ENCODE assay signal across 8 cellular contexts in genomic region chr6:128600397-128600951, GRCh38.
A peak's percentile ranks its signal among the peaks of the same experiment; 100 is the strongest.
DNase-seq lines count a peak whose midpoint lies in the region; ATAC-seq, FAIRE-seq and TF ChIP-seq lines count a peak whose summit lies in the region.

No MANE protein-coding gene starts in this region.

- no peaks in the 10 kb centered on the region for H3K36me3 ChIP-seq in endodermal cell (ENCODE audit: control insufficient read depth, insufficient read depth, low read length)

- no peaks in the 10 kb centered on the region for H3K9me3 ChIP-seq in endodermal cell (ENCODE audit: control insufficient read depth, low read length)

- 70 to 77% methylated on average over 2 to 4 of the region's 4 CpGs for WGBS in endodermal cell (ENCODE audit: insufficient coverage in 1 of 2, insufficient read length in 1 of 2), 2 experiments

- TF ChIP-seq POLR2A in H54 (IDR thresholded peaks at IDR 0.05; ENCODE audit: low read depth, low read length) (no peak), NB4 (IDR thresholded peaks at IDR 0.05; ENCODE audit: extremely low read depth, insufficient read length) (no peak)

- no peak overlapping the region for H3K27ac Mint-ChIP-seq in endodermal cell
- no peak overlapping the region for H3K27ac Mint-ChIP-seq in effector memory CD8-positive, alpha-beta T cell

- no peak overlapping the region for H3K4me3 Mint-ChIP-seq in endodermal cell
- H3K4me3 Mint-ChIP-seq in effector memory CD8-positive, alpha-beta T cell = no peak overlapping the region

- peaks cover 32% of the 10 kb centered on the region for H3K4me1 Mint-ChIP-seq in endodermal cell
- no peaks in the 10 kb centered on the region for H3K4me1 Mint-ChIP-seq in effector memory CD8-positive, alpha-beta T cell (ENCODE audit: low read depth in 2 of 2)

- no peak overlapping the region for H3K4me3 ChIP-seq in GM12865 (ENCODE audit: low read depth, low read length)
- no peak overlapping the region for H3K4me3 ChIP-seq in NB4 (ENCODE audit: low read depth, low read length)
- H3K4me3 ChIP-seq in epithelial cell of esophagus (ENCODE audit: low read length) = no peak overlapping the region
- no peak overlapping the region for H3K4me3 ChIP-seq in endodermal cell (ENCODE audit: low read length)

- H3K27me3 ChIP-seq in endodermal cell (ENCODE audit: control insufficient read depth, insufficient read depth, low read length, poor library complexity, severe bottlenecking) = no peaks in the 10 kb centered on the region

- H3K27ac ChIP-seq in endodermal cell (ENCODE audit: low read depth, low read length) = no peak overlapping the region

- peaks cover 20% of the 10 kb centered on the region for H3K27me3 Mint-ChIP-seq in endodermal cell (ENCODE audit: insufficient read depth)
- no peaks in the 10 kb centered on the region for H3K27me3 Mint-ChIP-seq in effector memory CD8-positive, alpha-beta T cell

- no peaks in the 10 kb centered on the region for H3K36me3 Mint-ChIP-seq in endodermal cell (ENCODE audit: low read depth)
- H3K36me3 Mint-ChIP-seq in effector memory CD8-positive, alpha-beta T cell (ENCODE audit: insufficient read depth) = no peaks in the 10 kb centered on the region

- DNase-seq in GM12865 (ENCODE audit: low read depth) (peak; percentile 62), H54 (ENCODE audit: insufficient read length, low spot score) (peak; percentile 32), NB4 (ENCODE audit: low read depth) (peak; percentile 88), epithelial cell of esophagus (ENCODE audit: low read depth) (peak; percentile 78), endodermal cell (no peak), pons (ENCODE audit: low spot score) (no peak)
- no peak for DNase-seq in stimulated activated naive CD4-positive, alpha-beta T cell (lab: John Stamatoyannopoulos, UW)
- no peak for DNase-seq in effector memory CD8-positive, alpha-beta T cell

- ATAC-seq in effector memory CD8-positive, alpha-beta T cell (replicated peaks) = no peak

- TF ChIP-seq CTCF in GM12865 (IDR thresholded peaks at IDR 0.05; ENCODE audit: insufficient read depth, low read depth, low read length, missing control alignments) = no peak
- no peak for TF ChIP-seq CTCF in NB4 (IDR thresholded peaks at IDR 0.05; ENCODE audit: low read depth, low read length)
- no peak for TF ChIP-seq CTCF in epithelial cell of esophagus (IDR thresholded peaks at IDR 0.05; ENCODE audit: insufficient read depth, low read depth, low read length, missing control alignments)
- no peak for TF ChIP-seq CTCF in endodermal cell (conservative IDR thresholded peaks at IDR 0.05)

- H3K9ac ChIP-seq in endodermal cell (ENCODE audit: extremely low read depth, low read length, poor library complexity, severe bottlenecking) = no peak overlapping the region

- H3K4me1 ChIP-seq in endodermal cell (ENCODE audit: control insufficient read depth, insufficient read depth, low read length) = peaks cover 22% of the 10 kb centered on the region

- no peaks in the 10 kb centered on the region for H3K9me3 Mint-ChIP-seq in endodermal cell
- H3K9me3 Mint-ChIP-seq in effector memory CD8-positive, alpha-beta T cell = no peaks in the 10 kb centered on the region

- FAIRE-seq in H54 (lab: Jason Lieb, UNC) = peak; percentile 94

Comparison
In these comparisons a context has a peak if more than half of its experiments do, and no peak if none do; other contexts are left out.
1. DNase-seq: peak in GM12865 (single experiment), H54 (single experiment), NB4 (single experiment) and epithelial cell of esophagus (single experiment); none in stimulated activated naive CD4-positive, alpha-beta T cell (0 of 6), endodermal cell (single experiment), effector memory CD8-positive, alpha-beta T cell (0 of 3) and pons (single experiment).